1 cellular context compared by ENCODE assay signal in genomic region chr7:155700847-155701246, GRCh38.
TF ChIP-seq lines count a peak whose summit lies in the region.

No MANE protein-coding gene starts in this region.

TF ChIP-seq in GM23338, 12 proteins besides CTCF, POLR2A, EP300 and RAD21:
- TF ChIP-seq ZNF462 (CRISPR knock-in tag; IDR thresholded peaks at IDR 0.05) (no peak), EZH2 (IDR thresholded peaks at IDR 0.05; ENCODE audit: low read depth, unreplicated experiment) (no peak), ZNF331 (CRISPR knock-in tag; IDR thresholded peaks at IDR 0.05; ENCODE audit: low read depth) (no peak), POLR2AphosphoS5 (IDR thresholded peaks at IDR 0.05; ENCODE audit: low read depth) (no peak), STAT1 (IDR thresholded peaks at IDR 0.05; ENCODE audit: unreplicated experiment) (no peak), CREB1 (CRISPR knock-in tag; IDR thresholded peaks at IDR 0.05; ENCODE audit: low read depth) (no peak), JUNB (IDR thresholded peaks at IDR 0.05; ENCODE audit: unreplicated experiment) (no peak), EZH2phosphoT487 (IDR thresholded peaks at IDR 0.05; ENCODE audit: unreplicated experiment) (no peak), ZNF114 (CRISPR knock-in tag; IDR thresholded peaks at IDR 0.05) (no peak), NANOG (IDR thresholded peaks at IDR 0.05; ENCODE audit: borderline replicate concordance) (no peak)
- TF ChIP-seq, protein P1, sequence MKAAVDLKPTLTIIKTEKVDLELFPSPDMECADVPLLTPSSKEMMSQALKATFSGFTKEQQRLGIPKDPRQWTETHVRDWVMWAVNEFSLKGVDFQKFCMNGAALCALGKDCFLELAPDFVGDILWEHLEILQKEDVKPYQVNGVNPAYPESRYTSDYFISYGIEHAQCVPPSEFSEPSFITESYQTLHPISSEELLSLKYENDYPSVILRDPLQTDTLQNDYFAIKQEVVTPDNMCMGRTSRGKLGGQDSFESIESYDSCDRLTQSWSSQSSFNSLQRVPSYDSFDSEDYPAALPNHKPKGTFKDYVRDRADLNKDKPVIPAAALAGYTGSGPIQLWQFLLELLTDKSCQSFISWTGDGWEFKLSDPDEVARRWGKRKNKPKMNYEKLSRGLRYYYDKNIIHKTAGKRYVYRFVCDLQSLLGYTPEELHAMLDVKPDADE (IDR thresholded peaks at IDR 0.05), result no peak
- TF ChIP-seq, protein P2, sequence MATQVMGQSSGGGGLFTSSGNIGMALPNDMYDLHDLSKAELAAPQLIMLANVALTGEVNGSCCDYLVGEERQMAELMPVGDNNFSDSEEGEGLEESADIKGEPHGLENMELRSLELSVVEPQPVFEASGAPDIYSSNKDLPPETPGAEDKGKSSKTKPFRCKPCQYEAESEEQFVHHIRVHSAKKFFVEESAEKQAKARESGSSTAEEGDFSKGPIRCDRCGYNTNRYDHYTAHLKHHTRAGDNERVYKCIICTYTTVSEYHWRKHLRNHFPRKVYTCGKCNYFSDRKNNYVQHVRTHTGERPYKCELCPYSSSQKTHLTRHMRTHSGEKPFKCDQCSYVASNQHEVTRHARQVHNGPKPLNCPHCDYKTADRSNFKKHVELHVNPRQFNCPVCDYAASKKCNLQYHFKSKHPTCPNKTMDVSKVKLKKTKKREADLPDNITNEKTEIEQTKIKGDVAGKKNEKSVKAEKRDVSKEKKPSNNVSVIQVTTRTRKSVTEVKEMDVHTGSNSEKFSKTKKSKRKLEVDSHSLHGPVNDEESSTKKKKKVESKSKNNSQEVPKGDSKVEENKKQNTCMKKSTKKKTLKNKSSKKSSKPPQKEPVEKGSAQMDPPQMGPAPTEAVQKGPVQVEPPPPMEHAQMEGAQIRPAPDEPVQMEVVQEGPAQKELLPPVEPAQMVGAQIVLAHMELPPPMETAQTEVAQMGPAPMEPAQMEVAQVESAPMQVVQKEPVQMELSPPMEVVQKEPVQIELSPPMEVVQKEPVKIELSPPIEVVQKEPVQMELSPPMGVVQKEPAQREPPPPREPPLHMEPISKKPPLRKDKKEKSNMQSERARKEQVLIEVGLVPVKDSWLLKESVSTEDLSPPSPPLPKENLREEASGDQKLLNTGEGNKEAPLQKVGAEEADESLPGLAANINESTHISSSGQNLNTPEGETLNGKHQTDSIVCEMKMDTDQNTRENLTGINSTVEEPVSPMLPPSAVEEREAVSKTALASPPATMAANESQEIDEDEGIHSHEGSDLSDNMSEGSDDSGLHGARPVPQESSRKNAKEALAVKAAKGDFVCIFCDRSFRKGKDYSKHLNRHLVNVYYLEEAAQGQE (IDR thresholded peaks at IDR 0.05; ENCODE audit: unreplicated experiment), result no peak
TF ChIP-seq in GM23338: peak in this region for 0.
